11 cellular contexts compared by ENCODE assay signal in genomic region chr5:142753114-142753764, GRCh38. TPM values are rescaled to one million over a fixed set of nuclear protein-coding genes. Genes with fewer than 3 reads are reported as not detected.
A peak's percentile ranks its signal among the peaks of the same experiment; 100 is the strongest.
DNase-seq lines count a peak whose midpoint lies in the region; ATAC-seq, FAIRE-seq and TF ChIP-seq lines count a peak whose summit lies in the region.
"Had no signal": no experiment of that assay in that cellular context is flagged by ENCODE, and none has a peak within 500 bp of the region (broad histone marks: within the 10 kb centered on the region; RNA-seq: fewer than 3 reads in every experiment).

No MANE protein-coding gene starts in this region.

- peaks cover 33% of the 10 kb centered on the region for H3K27me3 Mint-ChIP-seq in progenitor cell of endocrine pancreas

- H3K9me3 Mint-ChIP-seq in progenitor cell of endocrine pancreas (ENCODE audit: low read depth): no peaks in the 10 kb centered on the region
- H3K9me3 Mint-ChIP-seq: activated naive CD4-positive, alpha-beta T cell treated with anti-CD3 and anti-CD28 coated beads, Interleukin-2, amount 50 U/mL, for 72 hours had no signal

- FAIRE-seq in H54 (lab: Jason Lieb, UNC): no peak

- TF ChIP-seq POLR2A in body of pancreas (IDR thresholded peaks at IDR 0.05) (no peak), H54 (IDR thresholded peaks at IDR 0.05; ENCODE audit: low read depth, low read length) (no peak)

- intact Hi-C loops in body of pancreas (cut with DNase I): no loop called here

- DNase-seq in EH (ENCODE audit: low read depth): peak; percentile 24
- peak; percentile 43 to 73 (median 65) for DNase-seq in body of pancreas
- DNase-seq in hippocampal formation (lab: John Stamatoyannopoulos, UW): peak; percentile 21 to 64
- DNase-seq in progenitor cell of endocrine pancreas (ENCODE audit: low spot score, unreplicated experiment): no peak
- DNase-seq in H54 (ENCODE audit: insufficient read length, low spot score): no peak
- no peak for DNase-seq in SJCRH30
- no peak for DNase-seq in activated CD4-positive, CD25-positive, alpha-beta regulatory T cell treated with anti-CD3 and anti-CD28 coated beads, Interleukin-2, amount 50 U/mL, for 72 hours
- DNase-seq in NCI-H1694 (lab: John Stamatoyannopoulos, UW): no peak
- DNase-seq: NK-92 treated with Interleukin-12 subunit alpha and Interleukin-12 subunit beta, amount 100 ng/mL, for 24 hours had no signal

- H3K27ac ChIP-seq in body of pancreas: peak overlapping the region; percentile 7 to 62 (median 46)
- H3K27ac ChIP-seq in SJCRH30: no peak overlapping the region
- H3K27ac ChIP-seq: BLaER1 had no signal

- no peak overlapping the region for H3K4me3 Mint-ChIP-seq in progenitor cell of endocrine pancreas (ENCODE audit: low read depth)

- H3K9me3 ChIP-seq in body of pancreas (no peaks in the 10 kb centered on the region), SJCRH30 (replicated peaks) (no peaks in the 10 kb centered on the region)
- H3K9me3 ChIP-seq: BLaER1 had no signal

- H3K4me1 ChIP-seq in body of pancreas (peaks cover 32% of the 10 kb centered on the region), SJCRH30 (peaks cover 3% of the 10 kb centered on the region; the same call in 1 of the 2 replicates)
- H3K4me1 ChIP-seq: BLaER1 had no signal

- H3K27me3 ChIP-seq in body of pancreas (no peaks in the 10 kb centered on the region), SJCRH30 (no peaks in the 10 kb centered on the region)
- H3K27me3 ChIP-seq: BLaER1 had no signal

- H3K36me3 Mint-ChIP-seq in progenitor cell of endocrine pancreas (ENCODE audit: insufficient read depth): no peaks in the 10 kb centered on the region
- H3K36me3 Mint-ChIP-seq: activated naive CD4-positive, alpha-beta T cell treated with anti-CD3 and anti-CD28 coated beads, Interleukin-2, amount 50 U/mL, for 72 hours had no signal

- peak; percentile 76 for ATAC-seq in body of pancreas
- ATAC-seq: activated naive CD4-positive, alpha-beta T cell treated with anti-CD3 and anti-CD28 coated beads, Interleukin-2, amount 50 U/mL, for 72 hours had no signal

- H3K27ac Mint-ChIP-seq in progenitor cell of endocrine pancreas: peak overlapping the region; percentile 76
- H3K27ac Mint-ChIP-seq: activated naive CD4-positive, alpha-beta T cell treated with anti-CD3 and anti-CD28 coated beads, Interleukin-2, amount 50 U/mL, for 72 hours had no signal

- WGBS in body of pancreas, 2 donors: 24 to 28% methylated on average over 4 of the region's 4 CpGs

- H3K4me3 ChIP-seq in body of pancreas (no peak overlapping the region), SJCRH30 (no peak overlapping the region)
- H3K4me3 ChIP-seq: BLaER1 had no signal

- H3K36me3 ChIP-seq in body of pancreas (replicated peaks in 1 of 2; ENCODE audit: insufficient read depth in 1 of 2, low read depth in 2 of 2) (no peaks in the 10 kb centered on the region), SJCRH30 (no peaks in the 10 kb centered on the region)
- H3K36me3 ChIP-seq: BLaER1 had no signal

- TF ChIP-seq CTCF in body of pancreas (IDR thresholded peaks at IDR 0.05) (no peak), progenitor cell of endocrine pancreas (IDR thresholded peaks at IDR 0.05; ENCODE audit: unreplicated experiment) (no peak)

- peaks cover 21% of the 10 kb centered on the region for H3K4me1 Mint-ChIP-seq in progenitor cell of endocrine pancreas (ENCODE audit: low read depth)

RNA-seq across cellular contexts. Expression of gene ARHGAP26, which starts 16.9 kb away (rescaled TPM):
- total RNA-seq in body of pancreas (10 to 100 TPM; 12.5 to 14.2 TPM), progenitor cell of endocrine pancreas (21.3 and 24.5 TPM in 2 replicates)
- total RNA-seq in SJCRH30 (2014; rRNA removed; shearing (Covaris generic)): 16.9 and 18.8 TPM in 2 replicates

Comparison
In these comparisons a context has a peak if more than half of its experiments do, and no peak if none do; other contexts are left out.
1. DNase-seq: peak in EH (single experiment), body of pancreas (4 of 4) and hippocampal formation (2 of 2); none in progenitor cell of endocrine pancreas (single experiment), H54 (single experiment), SJCRH30 (0 of 2), activated CD4-positive, CD25-positive, alpha-beta regulatory T cell treated with anti-CD3 and anti-CD28 coated beads, Interleukin-2, amount 50 U/mL, for 72 hours (single experiment) and NCI-H1694 (single experiment).